Comparison of ENCODE assay signal across 8 cellular contexts in genomic region chr12:68455676-68456345, GRCh38.
DNase-seq lines count a peak whose midpoint lies in the region; ATAC-seq, FAIRE-seq and TF ChIP-seq lines count a peak whose summit lies in the region.

No MANE protein-coding gene starts in this region.

- peak overlapping the region; percentile 67 for H3K27ac ChIP-seq in KOPT-K1 (ENCODE audit: low read depth, low read length, poor library complexity, severe bottlenecking)
- peak overlapping the region; percentile 66 for H3K27ac ChIP-seq in GM12878 (ENCODE audit: control insufficient read depth, insufficient read depth)
- H3K27ac ChIP-seq in neural progenitor cell, result no peak overlapping the region
- no peak overlapping the region for H3K27ac ChIP-seq in pancreas

- SMC1A ChIA-PET in GM12878 (lab: Charles Lee; ENCODE audit: uncharacterized antibody, unreplicated experiment), result interaction anchor here (0.6 to 2.5 kb wide), 11 partner anchors 10 to 356 kb away, joined by 3 to 16 read pairs (median 4); no protein-coding TSS in a partner anchor

- peak overlapping the region; percentile 86 for H2AFZ ChIP-seq in GM12878 (ENCODE audit: control insufficient read depth, low read depth, low read length)
- H2AFZ ChIP-seq in neural progenitor cell (replicated peaks), result peak overlapping the region; percentile 87

- FAIRE-seq in GM12878 (lab: Jason Lieb, UNC) (no peak), pancreas (lab: Jason Lieb, UNC) (no peak)

- H3K4me1 Mint-ChIP-seq in activated CD4-positive, alpha-beta T cell treated with anti-CD3 and anti-CD28 coated beads, Interleukin-2, amount 10 ng/mL, durations not matched to agents 7 days and 5 days, result peaks cover 62% of the 10 kb centered on the region
- peaks cover 22% of the 10 kb centered on the region for H3K4me1 Mint-ChIP-seq in neural progenitor cell

- TF ChIP-seq RAD21 in GM12878 (IDR thresholded peaks at IDR 0.05; ENCODE audit: insufficient read depth, low read depth, low read length), result no peak

- peaks cover 18% of the 10 kb centered on the region for H3K36me3 Mint-ChIP-seq in activated CD4-positive, alpha-beta T cell treated with anti-CD3 and anti-CD28 coated beads, Interleukin-2, amount 10 ng/mL, durations not matched to agents 7 days and 5 days (ENCODE audit: low read depth)
- no peaks in the 10 kb centered on the region for H3K36me3 Mint-ChIP-seq in neural progenitor cell

- no peaks in the 10 kb centered on the region for H3K27me3 Mint-ChIP-seq in activated CD4-positive, alpha-beta T cell treated with anti-CD3 and anti-CD28 coated beads, Interleukin-2, amount 10 ng/mL, durations not matched to agents 7 days and 5 days
- H3K27me3 Mint-ChIP-seq in neural progenitor cell (ENCODE audit: insufficient read depth, low read depth), result peaks cover under 1% of the 10 kb centered on the region

- H3K4me3 ChIP-seq in GM12878, result no peak overlapping the region
- H3K4me3 ChIP-seq in neural progenitor cell, result no peak overlapping the region
- H3K4me3 ChIP-seq in pancreas, result no peak overlapping the region

- H3K27ac Mint-ChIP-seq in activated CD4-positive, alpha-beta T cell treated with anti-CD3 and anti-CD28 coated beads, Interleukin-2, amount 10 ng/mL, durations not matched to agents 7 days and 5 days, result peak overlapping the region; percentile 61
- no peak overlapping the region for H3K27ac Mint-ChIP-seq in neural progenitor cell

- peak overlapping the region; percentile 1 for H3K4me3 Mint-ChIP-seq in activated CD4-positive, alpha-beta T cell treated with anti-CD3 and anti-CD28 coated beads, Interleukin-2, amount 10 ng/mL, durations not matched to agents 7 days and 5 days
- no peak overlapping the region for H3K4me3 Mint-ChIP-seq in neural progenitor cell

- POLR2A ChIA-PET in activated CD4-positive, alpha-beta T cell treated with anti-CD3 and anti-CD28 coated beads, Interleukin-2, amount 10 ng/mL, durations not matched to agents 7 days and 5 days (lab: Charles Lee), result no interaction called here
- POLR2A ChIA-PET in GM12878 (lab: Charles Lee), result interaction anchor here (0.9 to 2.5 kb wide), 3 partner anchors 9 to 27 kb away, joined by 3 to 9 read pairs (median 5); no protein-coding TSS in a partner anchor

- H4K20me1 ChIP-seq in GM12878 (ENCODE audit: control insufficient read depth, insufficient read depth) (no peaks in the 10 kb centered on the region), neural progenitor cell (ENCODE audit: low read depth) (no peaks in the 10 kb centered on the region)

- no peak for TF ChIP-seq EP300 in GM12878 (IDR thresholded peaks at IDR 0.05; ENCODE audit: borderline replicate concordance in 1 of 2, control insufficient read depth in 1 of 2, low read depth in 2 of 2, low read length in 2 of 2)

- H3K9ac ChIP-seq in GM12878 (ENCODE audit: control insufficient read depth, insufficient read depth, low read length), result no peak overlapping the region
- no peak overlapping the region for H3K9ac ChIP-seq in neural progenitor cell

- in situ Hi-C loops in GM12878 (cut with MboI), result no loop called here

- DNase-seq in activated CD4-positive, alpha-beta T cell treated with anti-CD3 and anti-CD28 coated beads, Interleukin-2, amount 10 ng/mL, durations not matched to agents 7 days and 5 days, result peak; percentile 27
- no peak for DNase-seq in activated CD4-positive, alpha-beta T cell treated with anti-CD3 and anti-CD28 coated beads, Interleukin-2, amount 50 U/mL, for 4 hours
- DNase-seq in GM12878 (ENCODE audit: low read depth, low spot score) (no peak), neural progenitor cell (ENCODE audit: low spot score) (no peak), NCI-H187 treated with DMSO at 0.1 percent for 48 hours (lab: John Stamatoyannopoulos, UW) (no peak), pancreas (no peak), NCI-H146 (lab: John Stamatoyannopoulos, UW) (no peak)

- H3K4me2 ChIP-seq in GM12878 (ENCODE audit: control insufficient read depth, insufficient read depth) (peak overlapping the region; percentile 44), neural progenitor cell (peak overlapping the region; percentile 14)

- WGBS in GM12878 (ENCODE audit: insufficient coverage, insufficient replicate concordance, low lambda C conversion rate, missing lambda C conversion rate), result 4% methylated on average over 2 of the region's 2 CpGs
- 70 to 74% methylated on average over 2 of the region's 2 CpGs for WGBS in pancreas, 2 donors

- RAD21 ChIA-PET in GM12878 (lab: Charles Lee; ENCODE audit: unreplicated experiment), result interaction anchor here (0.8 to 8.7 kb wide), 3 partner anchors 13 to 38 kb away, joined by 3 to 93 read pairs (median 3); no protein-coding TSS in a partner anchor

- intact Hi-C loops in GM12878 (cut with micrococcal nuclease; ENCODE audit: unreplicated experiment), result no loop called here
- intact Hi-C loops in pancreas (cut with DNase I), result no loop called here

- no peaks in the 10 kb centered on the region for H3K79me2 ChIP-seq in GM12878 (ENCODE audit: control insufficient read depth, insufficient read depth, low read length)
- H3K79me2 ChIP-seq in neural progenitor cell (ENCODE audit: low read depth), result no peaks in the 10 kb centered on the region

- H3K27me3 ChIP-seq in GM12878 (replicated peaks in 1 of 2; ENCODE audit: control insufficient read depth in 2 of 2, insufficient read depth in 2 of 2, low read length in 1 of 2) (no peaks in the 10 kb centered on the region), neural progenitor cell (no peaks in the 10 kb centered on the region), pancreas (no peaks in the 10 kb centered on the region)

- no peak for ATAC-seq in GM12878
- ATAC-seq in pancreas, result no peak

- no peak for TF ChIP-seq POLR2A in GM12878 (IDR thresholded peaks at IDR 0.05; ENCODE audit: low read depth, low read length)

- no TSS peak for BruUV-seq in GM12878 (replicated peaks; lab: Mats Ljungman, UMichigan)

- H3K4me1 ChIP-seq in GM12878 (ENCODE audit: control insufficient read depth, insufficient read depth, low read length) (peaks cover 28% of the 10 kb centered on the region), neural progenitor cell (peaks cover 32% of the 10 kb centered on the region), pancreas (peaks cover 0 to 12% (median 5%) of the 10 kb centered on the region in 3 donors)

- CTCF ChIA-PET in activated CD4-positive, alpha-beta T cell treated with anti-CD3 and anti-CD28 coated beads, Interleukin-2, amount 10 ng/mL, durations not matched to agents 7 days and 5 days (lab: Charles Lee), result no interaction called here
- CTCF ChIA-PET in GM12878 (lab: Yijun Ruan, JAX), result interaction anchor here (1.1 to 1.2 kb wide), 3 partner anchors 10 to 107 kb away, joined by 3 to 4 read pairs (median 3); no protein-coding TSS in a partner anchor

- no peaks in the 10 kb centered on the region for H3K9me3 ChIP-seq in KOPT-K1 (ENCODE audit: insufficient read depth, low read length, poor library complexity, severe bottlenecking)
- H3K9me3 ChIP-seq in GM12878 (replicated peaks; ENCODE audit: control insufficient read depth, insufficient read depth, low read length), result no peaks in the 10 kb centered on the region; the same call in 2 of the 3 replicates
- no peaks in the 10 kb centered on the region for H3K9me3 ChIP-seq in neural progenitor cell (ENCODE audit: low read depth)
- H3K9me3 ChIP-seq in pancreas, result no peaks in the 10 kb centered on the region

- H3K36me3 ChIP-seq in KOPT-K1 (ENCODE audit: insufficient read depth, low read length) (no peaks in the 10 kb centered on the region), GM12878 (ENCODE audit: control insufficient read depth in 2 of 2, insufficient read depth in 2 of 2, low read length in 1 of 2) (no peaks in the 10 kb centered on the region), neural progenitor cell (no peaks in the 10 kb centered on the region), pancreas (no peaks in the 10 kb centered on the region)

- TF ChIP-seq CTCF in GM12878 (IDR thresholded peaks at IDR 0.05 in 2 of 3, conservative IDR thresholded peaks at IDR 0.05 in 1 of 3; ENCODE audit: control insufficient read depth in 2 of 3, extremely low read depth in 1 of 3, insufficient read depth in 1 of 3, low read depth in 3 of 3, low read length in 3 of 3) (no peak), neural progenitor cell (IDR thresholded peaks at IDR 0.05) (no peak), pancreas (IDR thresholded peaks at IDR 0.05) (no peak)

- H3K9me3 Mint-ChIP-seq in activated CD4-positive, alpha-beta T cell treated with anti-CD3 and anti-CD28 coated beads, Interleukin-2, amount 10 ng/mL, durations not matched to agents 7 days and 5 days, result peaks cover 13% of the 10 kb centered on the region
- peaks cover 3% of the 10 kb centered on the region for H3K9me3 Mint-ChIP-seq in neural progenitor cell

- no peaks in the 10 kb centered on the region for H3F3A ChIP-seq in neural progenitor cell (ENCODE audit: low read depth)

TF ChIP-seq in GM12878, 131 proteins besides CTCF, POLR2A, EP300 and RAD21:
- TF ChIP-seq BMI1 (IDR thresholded peaks at IDR 0.05; ENCODE audit: borderline replicate concordance), result no peak
- TF ChIP-seq, protein P1, sequence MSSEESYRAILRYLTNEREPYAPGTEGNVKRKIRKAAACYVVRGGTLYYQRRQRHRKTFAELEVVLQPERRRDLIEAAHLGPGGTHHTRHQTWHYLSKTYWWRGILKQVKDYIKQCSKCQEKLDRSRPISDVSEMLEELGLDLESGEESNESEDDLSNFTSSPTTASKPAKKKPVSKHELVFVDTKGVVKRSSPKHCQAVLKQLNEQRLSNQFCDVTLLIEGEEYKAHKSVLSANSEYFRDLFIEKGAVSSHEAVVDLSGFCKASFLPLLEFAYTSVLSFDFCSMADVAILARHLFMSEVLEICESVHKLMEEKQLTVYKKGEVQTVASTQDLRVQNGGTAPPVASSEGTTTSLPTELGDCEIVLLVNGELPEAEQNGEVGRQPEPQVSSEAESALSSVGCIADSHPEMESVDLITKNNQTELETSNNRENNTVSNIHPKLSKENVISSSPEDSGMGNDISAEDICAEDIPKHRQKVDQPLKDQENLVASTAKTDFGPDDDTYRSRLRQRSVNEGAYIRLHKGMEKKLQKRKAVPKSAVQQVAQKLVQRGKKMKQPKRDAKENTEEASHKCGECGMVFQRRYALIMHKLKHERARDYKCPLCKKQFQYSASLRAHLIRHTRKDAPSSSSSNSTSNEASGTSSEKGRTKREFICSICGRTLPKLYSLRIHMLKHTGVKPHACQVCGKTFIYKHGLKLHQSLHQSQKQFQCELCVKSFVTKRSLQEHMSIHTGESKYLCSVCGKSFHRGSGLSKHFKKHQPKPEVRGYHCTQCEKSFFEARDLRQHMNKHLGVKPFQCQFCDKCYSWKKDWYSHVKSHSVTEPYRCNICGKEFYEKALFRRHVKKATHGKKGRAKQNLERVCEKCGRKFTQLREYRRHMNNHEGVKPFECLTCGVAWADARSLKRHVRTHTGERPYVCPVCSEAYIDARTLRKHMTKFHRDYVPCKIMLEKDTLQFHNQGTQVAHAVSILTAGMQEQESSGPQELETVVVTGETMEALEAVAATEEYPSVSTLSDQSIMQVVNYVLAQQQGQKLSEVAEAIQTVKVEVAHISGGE (CRISPR knock-in tag; IDR thresholded peaks at IDR 0.05), result 0 out of 2 replicates have a peak, but pooled peaks have one; percentile 17
- peak; percentile 73 for TF ChIP-seq GABPA (IDR thresholded peaks at IDR 0.05; ENCODE audit: low read depth)

Comparison
In these comparisons a context has a peak if more than half of its experiments do, and no peak if none do; other contexts are left out.
1. H3K27ac ChIP-seq: peak in KOPT-K1 (single experiment) and GM12878 (single experiment); none in neural progenitor cell (single experiment) and pancreas (0 of 4).